ENCODE assay signal across 21 cellular contexts in genomic region chr1:83967336-83967735, GRCh38. TPM values are rescaled to one million over a fixed set of nuclear protein-coding genes. Genes with fewer than 3 reads are reported as not detected.
DNase-seq lines count a peak whose midpoint lies in the region; ATAC-seq and TF ChIP-seq lines count a peak whose summit lies in the region.
"Had no signal": no experiment of that assay in that cellular context is flagged by ENCODE, and none has a peak within 500 bp of the region (broad histone marks: within the 10 kb centered on the region; RNA-seq: fewer than 3 reads in every experiment).

No MANE protein-coding gene starts in this region.

- H3K18ac ChIP-seq in trophoblast cell (ENCODE audit: low read length), result no peak overlapping the region

- H3K4me2 ChIP-seq in fibroblast of lung (ENCODE audit: extremely low read depth, insufficient read depth, low read length) (no peak overlapping the region), trophoblast cell (ENCODE audit: low read length) (no peak overlapping the region)

- H4K8ac ChIP-seq in trophoblast cell (ENCODE audit: low read depth, low read length), result no peak overlapping the region

- no peak overlapping the region for H4K91ac ChIP-seq in trophoblast cell (ENCODE audit: low read depth, low read length)

- in situ Hi-C loops in Panc1 (cut with HindIII; ENCODE audit: low pct_unique_long_range_greater_than_20kb, low sequenced_read_pairs), result no loop called here

- no peak overlapping the region for H2BK12ac ChIP-seq in trophoblast cell (ENCODE audit: low read length)

- H2BK5ac ChIP-seq in trophoblast cell (ENCODE audit: low read depth, low read length, poor library complexity), result no peak overlapping the region

- CTCF ChIA-PET in Panc1 (lab: Charles Lee), result no interaction called here

- no peak overlapping the region for H2AK5ac ChIP-seq in trophoblast cell (ENCODE audit: low read length)

- H3K9me3 Mint-ChIP-seq in HFFc6, result no peaks in the 10 kb centered on the region

- H3K4ac ChIP-seq in trophoblast cell (ENCODE audit: low read depth, low read length), result no peak overlapping the region

- POLR2A ChIA-PET in Panc1 (lab: Charles Lee), result no interaction called here

- H3K4me3 ChIP-seq in Panc1 (ENCODE audit: low read depth in 2 of 2, low read length in 2 of 2) (no peak overlapping the region), fibroblast of lung (replicated peaks in 1 of 4; ENCODE audit: control extremely low read depth in 1 of 4, insufficient read depth in 1 of 4, low read depth in 3 of 4, low read length in 4 of 4) (no peak overlapping the region), trophoblast cell (ENCODE audit: low read depth, low read length) (no peak overlapping the region)
- H3K4me3 ChIP-seq: GM23248, HAP-1, SJSA1 had no signal

- H2BK120ac ChIP-seq in trophoblast cell (ENCODE audit: insufficient read depth, low read length, poor library complexity), result no peak overlapping the region

- BruUV-seq in Panc1 (replicated peaks; lab: Mats Ljungman, UMichigan), result no TSS peak

- H3K9ac ChIP-seq in fibroblast of lung (ENCODE audit: insufficient read depth, low read length) (no peak overlapping the region), trophoblast cell (ENCODE audit: low read length) (peak overlapping the region; percentile 24)
- H3K9ac ChIP-seq: GM23248 had no signal

- H3K27me3 Mint-ChIP-seq in HFFc6 (ENCODE audit: insufficient read depth), result no peaks in the 10 kb centered on the region
- H3K27me3 Mint-ChIP-seq: IgD-negative memory B cell had no signal

- no peaks in the 10 kb centered on the region for H3K9me3 ChIP-seq in Panc1 (ENCODE audit: control insufficient read depth, insufficient read depth, low read depth, low read length)
- H3K9me3 ChIP-seq in fibroblast of lung (ENCODE audit: control insufficient read depth, insufficient read depth, low read depth, low read length), result no peaks in the 10 kb centered on the region
- H3K9me3 ChIP-seq in trophoblast cell (ENCODE audit: insufficient read depth, low read depth, low read length), result no peaks in the 10 kb centered on the region
- H3K9me3 ChIP-seq: HAP-1, SJSA1 had no signal

- no peak overlapping the region for H3K4me3 Mint-ChIP-seq in HFFc6
- H3K4me3 Mint-ChIP-seq: B cell, CD14-positive monocyte, IgD-negative memory B cell had no signal

- no peaks in the 10 kb centered on the region for H4K20me1 ChIP-seq in fibroblast of lung (ENCODE audit: control insufficient read depth, extremely low read depth, insufficient read depth, low read length)

- peaks cover 7% of the 10 kb centered on the region; the same call in 1 of the 2 replicates for H3K4me1 Mint-ChIP-seq in HFFc6 (ENCODE audit: low read depth)
- H3K4me1 Mint-ChIP-seq: B cell, CD14-positive monocyte, IgD-negative memory B cell had no signal

- no peak overlapping the region for H3K14ac ChIP-seq in trophoblast cell (ENCODE audit: low read length)

- H3K36me3 Mint-ChIP-seq in HFFc6 (ENCODE audit: low read depth), result no peaks in the 10 kb centered on the region
- H3K36me3 Mint-ChIP-seq: CD14-positive monocyte had no signal

- H3K79me1 ChIP-seq in trophoblast cell (ENCODE audit: low read length), result no peaks in the 10 kb centered on the region

- H3K4me1 ChIP-seq in Panc1 (ENCODE audit: control insufficient read depth, insufficient read depth, low read length) (no peaks in the 10 kb centered on the region), fibroblast of lung (ENCODE audit: control insufficient read depth, extremely low read depth, insufficient read depth, low read length) (no peaks in the 10 kb centered on the region), trophoblast cell (ENCODE audit: control insufficient read depth in 1 of 2, insufficient read depth in 2 of 2, low read length in 2 of 2) (no peaks in the 10 kb centered on the region)
- H3K4me1 ChIP-seq: HAP-1, SJSA1 had no signal

- H2AFZ ChIP-seq in fibroblast of lung (ENCODE audit: low read length) (no peak overlapping the region), trophoblast cell (ENCODE audit: insufficient read depth, low read length, poor library complexity) (no peak overlapping the region)
- H2AFZ ChIP-seq: GM23248 had no signal

- TF ChIP-seq CTCF in Panc1 (IDR thresholded peaks at IDR 0.05) (0 out of 2 replicates have a peak, but pooled peaks have one; percentile 5), fibroblast of lung (conservative IDR thresholded peaks at IDR 0.05 in 1 of 2, IDR thresholded peaks at IDR 0.05 in 1 of 2; ENCODE audit: low read depth in 1 of 2, low read length in 2 of 2) (no peak), HFFc6 (IDR thresholded peaks at IDR 0.05) (no peak)

- no peak overlapping the region for H3K27ac Mint-ChIP-seq in HFFc6
- H3K27ac Mint-ChIP-seq: B cell, CD14-positive monocyte, IgD-negative memory B cell had no signal

- ATAC-seq in Panc1 (no peak), GM19463 (IDR thresholded peaks at IDR 0.05; ENCODE audit: unreplicated experiment) (no peak), HG02840 (IDR thresholded peaks at IDR 0.05; ENCODE audit: low FRiP score, unreplicated experiment) (no peak)
- ATAC-seq: Right ventricle myocardium inferior had no signal

- H3K27ac ChIP-seq in Panc1 (ENCODE audit: low read length), result no peak overlapping the region
- no peak overlapping the region for H3K27ac ChIP-seq in fibroblast of lung (ENCODE audit: insufficient read depth, low read length)
- H3K27ac ChIP-seq in trophoblast cell (ENCODE audit: low read depth, low read length), result no peak overlapping the region
- H3K27ac ChIP-seq: GM23248, SJSA1 had no signal

- H3K79me2 ChIP-seq in fibroblast of lung (ENCODE audit: control insufficient read depth, insufficient read depth, low read length) (no peaks in the 10 kb centered on the region), trophoblast cell (ENCODE audit: control insufficient read depth, insufficient read depth, low read length, poor library complexity) (no peaks in the 10 kb centered on the region)

- H3K36me3 ChIP-seq in Panc1 (ENCODE audit: control insufficient read depth, insufficient read depth, low read length) (no peaks in the 10 kb centered on the region), fibroblast of lung (ENCODE audit: control insufficient read depth, insufficient read depth, low read length) (no peaks in the 10 kb centered on the region), trophoblast cell (ENCODE audit: control insufficient read depth in 1 of 2, insufficient read depth in 2 of 2, low read length in 2 of 2) (no peaks in the 10 kb centered on the region)
- H3K36me3 ChIP-seq: HAP-1, SJSA1 had no signal

- no peak overlapping the region for H3K23ac ChIP-seq in trophoblast cell (ENCODE audit: low read length)

- intact Hi-C loops in Panc1 (cut with micrococcal nuclease; ENCODE audit: unreplicated experiment), result no loop called here

- no peaks in the 10 kb centered on the region for H3K27me3 ChIP-seq in Panc1 (ENCODE audit: control insufficient read depth, insufficient read depth, low read length)
- no peaks in the 10 kb centered on the region for H3K27me3 ChIP-seq in fibroblast of lung (ENCODE audit: control insufficient read depth, insufficient read depth, low read length)
- no peaks in the 10 kb centered on the region for H3K27me3 ChIP-seq in trophoblast cell (ENCODE audit: insufficient read depth, low read length)
- H3K27me3 ChIP-seq: SJSA1 had no signal

- no CpG with 5 or more reads among the region's 1 CpG for WGBS in trophoblast cell (ENCODE audit: extremely low coverage, insufficient coverage, insufficient read length)

- no peak overlapping the region for H4K12ac ChIP-seq in trophoblast cell (ENCODE audit: low read depth, low read length)

- peak; percentile 25 for DNase-seq in AG08396 (ENCODE audit: low spot score)
- DNase-seq in Panc1 (ENCODE audit: low read depth, low spot score), result no peak
- DNase-seq in fibroblast of lung (ENCODE audit: low read depth in 2 of 2), result peak; percentile 13 to 27
- no peak for DNase-seq in trophoblast cell
- no peak for DNase-seq in MV-4-11 (lab: John Stamatoyannopoulos, UW)
- no peak for DNase-seq in HFFc6
- DNase-seq: 8988T, GM23248, NCI-H1417, NCI-H1694 treated with DMSO at 0.1 percent for 48 hours, NCI-H2081 treated with DMSO at 0.1 percent for 48 hours, NCI-H2171 treated with DMSO at 0.1 percent for 48 hours, NCI-H524 treated with DMSO at 0.1 percent for 48 hours had no signal

RNA-seq across cellular contexts. Expression of gene TTLL7, which starts 31.6 kb away (rescaled TPM):
- 31.4 TPM for total RNA-seq in Panc1 (2021; ENCODE audit: unreplicated experiment)
- polyA plus RNA-seq in Panc1 (2012; ENCODE audit: insufficient read length), result 16.0 TPM
- total RNA-seq in fibroblast of lung, result 9.8 and 19.8 TPM in 2 replicates
- polyA plus RNA-seq in fibroblast of lung, result 13.5 and 14.4 TPM in 2 replicates
- polyA plus RNA-seq in fibroblast of lung (2012), result 12.2 and 12.5 TPM in 2 replicates
- 0.37 and 5.7 TPM in 2 replicates for polyA minus RNA-seq in fibroblast of lung (ENCODE audit: low replicate concordance)
- polyA plus RNA-seq in trophoblast cell (2013), result 2.7 and 3.4 TPM in 2 replicates
- total RNA-seq in HFFc6 (2021; fragmentation: NEBNext Ultra II Directional; extraction: Animal tissue kit (Norgen Biotek cat#: 25700)), result 1 to 10 TPM; 5.1 to 8.4 (median 7.5) TPM
- total RNA-seq: B cell had no signal
- polyA plus RNA-seq: IgD-negative memory B cell had no signal

Comparison
In these comparisons a context has a peak if more than half of its experiments do, and no peak if none do; other contexts are left out.
1. DNase-seq: peak in AG08396 (single experiment) and fibroblast of lung (2 of 2); none in Panc1 (single experiment), trophoblast cell (0 of 2), MV-4-11 (single experiment) and HFFc6 (single experiment).